ENCODE assay signal across 17 cellular contexts in the genomic region with DNA sequence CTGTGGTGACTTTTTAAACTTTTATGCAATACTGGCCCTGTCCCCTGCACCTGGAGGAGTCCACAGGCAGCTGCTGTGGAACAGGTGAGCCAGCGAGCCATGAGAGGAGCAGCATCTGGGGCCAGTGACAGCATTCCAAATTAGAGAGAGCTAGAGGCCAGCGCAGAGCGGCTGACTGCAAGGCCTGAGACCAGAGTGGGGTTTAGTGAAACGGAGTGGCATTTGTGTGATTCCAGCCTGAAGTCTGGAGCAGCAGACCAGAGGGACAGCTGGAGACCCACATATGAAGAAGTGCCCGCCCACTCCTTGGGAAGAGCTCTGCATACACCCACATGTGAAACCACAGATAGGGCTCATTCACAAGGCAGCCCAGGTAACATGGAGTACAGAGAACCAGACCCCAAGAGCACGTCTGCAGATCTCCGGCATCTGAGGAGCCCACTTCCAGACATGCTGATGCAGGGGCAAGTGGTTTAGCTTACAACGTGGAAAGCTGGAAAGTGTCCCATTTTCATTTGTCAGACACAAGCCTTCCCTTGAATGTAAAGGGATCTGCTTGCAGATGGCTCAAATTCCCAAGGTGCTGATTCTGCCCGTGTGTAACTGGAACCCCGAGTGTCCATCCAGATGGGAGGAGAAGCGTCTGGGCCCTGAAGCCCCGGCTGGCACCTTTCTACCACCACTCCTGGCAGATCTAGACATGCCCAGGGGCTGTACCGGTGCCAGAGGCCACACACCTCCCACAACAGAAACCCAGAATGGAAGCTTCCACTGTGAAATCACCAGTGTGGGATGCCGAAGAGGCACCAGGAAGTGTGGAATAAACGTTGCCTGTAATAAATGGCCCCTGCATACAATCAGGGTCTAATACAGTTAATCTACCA.
DNase-seq lines count a peak whose midpoint lies in the region; TF ChIP-seq lines count a peak whose summit lies in the region.
"Had no signal": no experiment of that assay in that cellular context is flagged by ENCODE, and none has a peak within 500 bp of the region (broad histone marks: within the 10 kb centered on the region; RNA-seq: fewer than 3 reads in every experiment).

No MANE protein-coding gene starts in this region.

- H3K27ac Mint-ChIP-seq in osteocyte (ENCODE audit: unreplicated experiment) = no peak overlapping the region
- H3K27ac Mint-ChIP-seq: CD8-positive, alpha-beta T cell had no signal

- peaks cover 22% of the 10 kb centered on the region for H3K4me1 ChIP-seq in BLaER1
- H3K4me1 ChIP-seq: A549, Peyer's patch had no signal

- peaks cover 30% of the 10 kb centered on the region for H3K9me3 Mint-ChIP-seq in osteocyte (ENCODE audit: unreplicated experiment)

- peak; percentile 5 for DNase-seq in NCI-H1105 (lab: John Stamatoyannopoulos, UW)
- DNase-seq in NCI-H2196 treated with DMSO at 0.1 percent for 48 hours (lab: John Stamatoyannopoulos, UW; ENCODE audit: unreplicated experiment) = peak; percentile 18
- DNase-seq in osteocyte (ENCODE audit: extremely low spot score, unreplicated experiment) = peak; percentile 57
- DNase-seq in SKM-1 treated with dmso at 0.1 percent for 144 hours (lab: John Stamatoyannopoulos, UW; ENCODE audit: unreplicated experiment) = no peak
- no peak for DNase-seq in NCI-H1092 (lab: John Stamatoyannopoulos, UW)
- DNase-seq in stimulated activated naive CD4-positive, alpha-beta T cell (lab: John Stamatoyannopoulos, UW) = no peak
- no peak for DNase-seq in GM20000 (ENCODE audit: low spot score)
- DNase-seq: Calu3, H7, MV-4-11, NCI-H2081 treated with DMSO at 0.1 percent for 48 hours, NCI-H446, Peyer's patch had no signal

- peak overlapping the region; percentile 8; the same call in 1 of the 2 replicates for H3K4me2 ChIP-seq in BLaER1
- H3K4me2 ChIP-seq: A549, KMS-11 had no signal

- no peak for TF ChIP-seq CTCF in osteocyte (IDR thresholded peaks at IDR 0.05)
- TF ChIP-seq CTCF in GM20000 (IDR thresholded peaks at IDR 0.05; ENCODE audit: extremely low read depth, missing control alignments) = no peak

- no peaks in the 10 kb centered on the region for H3K27me3 ChIP-seq in BLaER1
- H3K27me3 ChIP-seq: Peyer's patch had no signal

- no peak overlapping the region for H3K27ac ChIP-seq in BLaER1
- H3K27ac ChIP-seq: A549, KMS-11, Peyer's patch had no signal

- no peak overlapping the region for H3K4me3 ChIP-seq in BLaER1
- H3K4me3 ChIP-seq: A549, Peyer's patch had no signal

- no peaks in the 10 kb centered on the region for H4K20me1 ChIP-seq in BLaER1

- no peak overlapping the region for H3K4me3 Mint-ChIP-seq in osteocyte (ENCODE audit: unreplicated experiment)
- H3K4me3 Mint-ChIP-seq: CD8-positive, alpha-beta T cell had no signal

- peaks cover 20% of the 10 kb centered on the region for H3K9me3 ChIP-seq in BLaER1
- H3K9me3 ChIP-seq: Peyer's patch had no signal

- H3K36me3 ChIP-seq in BLaER1 = no peaks in the 10 kb centered on the region
- H3K36me3 ChIP-seq: Peyer's patch had no signal

- no peaks in the 10 kb centered on the region for H3K27me3 Mint-ChIP-seq in osteocyte (ENCODE audit: unreplicated experiment)

- H3K9ac ChIP-seq in BLaER1 = no peak overlapping the region
- H3K9ac ChIP-seq: KMS-11 had no signal

- no peaks in the 10 kb centered on the region for H3K4me1 Mint-ChIP-seq in osteocyte (ENCODE audit: unreplicated experiment)

- no peaks in the 10 kb centered on the region for H3K36me3 Mint-ChIP-seq in osteocyte (ENCODE audit: unreplicated experiment)
- H3K36me3 Mint-ChIP-seq: CD8-positive, alpha-beta T cell had no signal

Comparison
In these comparisons a context has a peak if more than half of its experiments do, and no peak if none do; other contexts are left out.
1. DNase-seq: peak in NCI-H1105 (single experiment), NCI-H2196 treated with DMSO at 0.1 percent for 48 hours (single experiment) and osteocyte (single experiment); none in SKM-1 treated with dmso at 0.1 percent for 144 hours (single experiment), NCI-H1092 (single experiment), stimulated activated naive CD4-positive, alpha-beta T cell (0 of 6) and GM20000 (single experiment).